ENCODE assay signal across 28 cellular contexts in the genomic region with DNA sequence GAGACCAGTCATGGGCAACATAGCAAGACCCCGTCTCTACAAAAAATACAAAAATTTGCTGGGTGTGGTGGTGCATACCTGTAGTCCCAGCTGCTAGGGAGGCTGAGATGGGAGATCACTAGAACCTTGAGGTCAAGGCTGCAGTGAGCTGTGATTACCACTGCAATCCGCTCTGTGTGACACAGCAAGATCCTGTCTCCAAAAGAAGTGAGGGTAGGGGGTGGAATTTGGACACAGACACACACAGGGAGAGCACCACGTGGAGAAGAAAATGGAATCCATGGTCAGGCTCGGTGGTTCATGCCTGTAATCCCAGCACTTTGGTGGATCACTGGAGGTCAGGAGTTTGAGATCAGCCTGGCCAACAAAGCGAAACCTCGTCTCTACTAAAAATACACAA. TPM values are rescaled to one million over a fixed set of nuclear protein-coding genes. Genes with fewer than 3 reads are reported as not detected.
"Had no signal": no experiment of that assay in that cellular context is flagged by ENCODE, and none has a peak within 500 bp of the region (broad histone marks: within the 10 kb centered on the region; RNA-seq: fewer than 3 reads in every experiment).

No MANE protein-coding gene starts in this region.

- ATAC-seq: gastroesophageal sphincter; left cardiac atrium; lower lobe of right lung; psoas muscle; right lobe of liver; stimulated activated memory B cell treated with anti-CD40 and anti-IgM and Interleukin-4, amounts not matched to agents 10 μg/mL and 1 μg/mL and 100 μg/mL, for 72 hours; stimulated activated naive CD8-positive, alpha-beta T cell treated with anti-CD3 and anti-CD28 coated beads, Interleukin-15, amount 100 ng/mL, for 72 hours had no signal

- H3K4me3 Mint-ChIP-seq: immature natural killer cell; nephron; stimulated activated memory B cell treated with anti-CD40 and anti-IgM and Interleukin-4, amounts not matched to agents 10 μg/mL and 1 μg/mL and 100 μg/mL, for 72 hours; stimulated activated naive CD8-positive, alpha-beta T cell treated with anti-CD3 and anti-CD28 coated beads, Interleukin-15, amount 100 ng/mL, for 72 hours had no signal

- H3K36me3 ChIP-seq: colonic mucosa, gastroesophageal sphincter, right lobe of liver, transverse colon had no signal

- H3K79me2 ChIP-seq: parathyroid adenoma had no signal

- H3K27me3 Mint-ChIP-seq: stimulated activated memory B cell treated with anti-CD40 and anti-IgM and Interleukin-4, amounts not matched to agents 10 μg/mL and 1 μg/mL and 100 μg/mL, for 72 hours had no signal

- FAIRE-seq: keratinocyte had no signal

- H3K27ac Mint-ChIP-seq: immature natural killer cell; nephron; stimulated activated memory B cell treated with anti-CD40 and anti-IgM and Interleukin-4, amounts not matched to agents 10 μg/mL and 1 μg/mL and 100 μg/mL, for 72 hours had no signal

- H3K4me1 ChIP-seq: colonic mucosa, gastroesophageal sphincter, left ventricle myocardium inferior, parathyroid adenoma, psoas muscle, right lobe of liver, testis had no signal

- H3K4me3 ChIP-seq: colonic mucosa, esophagus squamous epithelium, gastroesophageal sphincter, left ventricle myocardium inferior, lower lobe of right lung, psoas muscle, right lobe of liver, testis, transverse colon had no signal

- DNase-seq: colonic mucosa; dermis blood vessel endothelial cell; esophagus squamous epithelium; foreskin fibroblast; glutamatergic neuron; immature natural killer cell; left cardiac atrium; left ventricle myocardium inferior; lower lobe of right lung; mesenchymal stem cell; midbrain; occipital lobe; psoas muscle; retina; stimulated activated CD4-positive, alpha-beta T cell treated with anti-CD3 and anti-CD28 coated beads, Interleukin-15, amount 100 ng/mL, for 24 hours; stimulated activated CD4-positive, alpha-beta T cell treated with anti-CD3 and anti-CD28 coated beads, Interleukin-1b, Interleukin-23, amount 100 ng/mL, for 48 hours; stimulated activated CD4-positive, alpha-beta T cell treated with anti-CD3 and anti-CD28 coated beads, Interleukin-4, amount 100 ng/mL, for 24 hours; stimulated activated naive CD8-positive, alpha-beta T cell treated with anti-CD3 and anti-CD28 coated beads, Interleukin-15, amount 100 ng/mL, for 72 hours; testis; transverse colon had no signal

- H3K9me3 ChIP-seq: colonic mucosa, esophagus squamous epithelium, gastroesophageal sphincter, lower lobe of right lung, psoas muscle, right lobe of liver, testis, transverse colon had no signal

- H3K27me3 ChIP-seq: colonic mucosa, right lobe of liver, testis had no signal

- H3K9me3 Mint-ChIP-seq: immature natural killer cell; stimulated activated naive CD8-positive, alpha-beta T cell treated with anti-CD3 and anti-CD28 coated beads, Interleukin-15, amount 100 ng/mL, for 72 hours had no signal

- H3K27ac ChIP-seq: colonic mucosa, esophagus squamous epithelium, gastroesophageal sphincter, left ventricle myocardium inferior, parathyroid adenoma, psoas muscle, right lobe of liver, testis, transverse colon had no signal

- H2AFZ ChIP-seq: parathyroid adenoma had no signal

- H3K4me1 Mint-ChIP-seq: nephron had no signal

- H3K9ac ChIP-seq: parathyroid adenoma had no signal

RNA-seq across cellular contexts. Expression of gene TUBB4A, which starts 37.4 kb away (rescaled TPM):
- total RNA-seq: dermis blood vessel endothelial cell had no signal
- polyA plus RNA-seq: keratinocyte had no signal

RNA-seq across cellular contexts. Expression of gene CD70, which starts 51.4 kb away (rescaled TPM):
- total RNA-seq: dermis blood vessel endothelial cell, left cardiac atrium, left ventricle myocardium inferior, occipital lobe, psoas muscle, right lobe of liver, subcutaneous adipose tissue, transverse colon, ureter had no signal
- polyA plus RNA-seq: psoas muscle had no signal

RNA-seq across cellular contexts. Expression of gene DENND1C, which starts 57.9 kb away (rescaled TPM):
- total RNA-seq: dermis blood vessel endothelial cell, occipital lobe had no signal
